ENCODE assay signal across 12 cellular contexts in genomic region chr16:17591655-17592405, GRCh38.
DNase-seq lines count a peak whose midpoint lies in the region; ATAC-seq, FAIRE-seq and TF ChIP-seq lines count a peak whose summit lies in the region.
"Had no signal": no experiment of that assay in that cellular context is flagged by ENCODE, and none has a peak within 500 bp of the region (broad histone marks: within the 10 kb centered on the region; RNA-seq: fewer than 3 reads in every experiment).

No MANE protein-coding gene starts in this region.

- CTCF ChIA-PET in MCF 10A (lab: Yijun Ruan, JAX) (no interaction called here), T-cell (lab: Charles Lee) (interaction anchor here in 1 of 2 donors (0.5 kb wide), 1 partner anchor 10 kb away, joined by 3 read pairs; no protein-coding TSS in a partner anchor)

- H3K27me3 Mint-ChIP-seq in MCF 10A (ENCODE audit: insufficient read depth, unreplicated experiment) (no peaks in the 10 kb centered on the region), T-cell (peaks cover 7 to 26% of the 10 kb centered on the region in 2 donors), astrocyte (ENCODE audit: low read depth, unreplicated experiment) (peaks cover 16% of the 10 kb centered on the region)
- peaks cover 29% of the 10 kb centered on the region for H3K27me3 Mint-ChIP-seq in stimulated activated naive CD8-positive, alpha-beta T cell treated with anti-CD3 and anti-CD28 coated beads, Interleukin-15, amount 100 ng/mL, for 72 hours

- no peaks in the 10 kb centered on the region for H3K4me1 Mint-ChIP-seq in MCF 10A (ENCODE audit: insufficient read depth, unreplicated experiment)
- H3K4me1 Mint-ChIP-seq in T-cell = peaks cover 0 to 6% (median 5%) of the 10 kb centered on the region in 3 donors
- no peaks in the 10 kb centered on the region for H3K4me1 Mint-ChIP-seq in astrocyte (ENCODE audit: low read depth, unreplicated experiment)
- peaks cover 6% of the 10 kb centered on the region for H3K4me1 Mint-ChIP-seq in stimulated activated naive CD8-positive, alpha-beta T cell treated with anti-CD3 and anti-CD28 coated beads, Interleukin-15, amount 100 ng/mL, for 72 hours

- H3K27ac Mint-ChIP-seq in MCF 10A (ENCODE audit: low read depth, unreplicated experiment) = peak overlapping the region; percentile 44
- peak overlapping the region; percentile 1 to 79 for H3K27ac Mint-ChIP-seq in T-cell
- H3K27ac Mint-ChIP-seq in astrocyte (ENCODE audit: unreplicated experiment) = no peak overlapping the region
- peak overlapping the region; percentile 74 to 85 for H3K27ac Mint-ChIP-seq in stimulated activated naive CD8-positive, alpha-beta T cell treated with anti-CD3 and anti-CD28 coated beads, Interleukin-15, amount 100 ng/mL, for 72 hours

- H3K36me3 ChIP-seq in breast epithelium = no peaks in the 10 kb centered on the region
- H3K36me3 ChIP-seq in astrocyte (ENCODE audit: insufficient read depth, low read length) = no peaks in the 10 kb centered on the region
- no peaks in the 10 kb centered on the region for H3K36me3 ChIP-seq in transverse colon
- no peaks in the 10 kb centered on the region for H3K36me3 ChIP-seq in hepatocyte (replicated peaks; ENCODE audit: insufficient read depth, low read depth)
- H3K36me3 ChIP-seq: ascending aorta, uterus had no signal

- in situ Hi-C loops in transverse colon (cut with MboI; ENCODE audit: low pct_ligation_motif_present in 1 of 4, low pct_unique_long_range_greater_than_20kb in 1 of 4, low sequenced_read_pairs in 3 of 4) = loop anchor here in 2 of 4 donors (25.0 kb wide), 1 partner anchor 730 kb away; no protein-coding TSS in a partner anchor

- H4K20me1 ChIP-seq in astrocyte (ENCODE audit: insufficient read depth, low read length) (no peaks in the 10 kb centered on the region), hepatocyte (ENCODE audit: insufficient read depth, poor library complexity, severe bottlenecking) (no peaks in the 10 kb centered on the region)

- TF ChIP-seq EP300 in transverse colon (IDR thresholded peaks at IDR 0.05; ENCODE audit: low read depth) = no peak

- no peaks in the 10 kb centered on the region for H3K9me3 ChIP-seq in breast epithelium
- no peaks in the 10 kb centered on the region for H3K9me3 ChIP-seq in astrocyte (ENCODE audit: insufficient read depth, low read depth, low read length)
- H3K9me3 ChIP-seq in transverse colon = no peaks in the 10 kb centered on the region
- H3K9me3 ChIP-seq in hepatocyte (ENCODE audit: low read depth) = no peaks in the 10 kb centered on the region
- H3K9me3 ChIP-seq: ascending aorta, uterus had no signal

- H3K4me3 Mint-ChIP-seq in MCF 10A (ENCODE audit: unreplicated experiment) = no peak overlapping the region
- peak overlapping the region in 1 of 3 donors; percentile 35 for H3K4me3 Mint-ChIP-seq in T-cell
- H3K4me3 Mint-ChIP-seq in astrocyte (ENCODE audit: unreplicated experiment) = no peak overlapping the region
- peak overlapping the region in 1 of 2 donors; percentile 44 for H3K4me3 Mint-ChIP-seq in stimulated activated naive CD8-positive, alpha-beta T cell treated with anti-CD3 and anti-CD28 coated beads, Interleukin-15, amount 100 ng/mL, for 72 hours

- TF ChIP-seq CTCF in MCF 10A (IDR thresholded peaks at IDR 0.05; ENCODE audit: unreplicated experiment) = no peak
- TF ChIP-seq CTCF in breast epithelium (IDR thresholded peaks at IDR 0.05) = no peak
- no peak for TF ChIP-seq CTCF in astrocyte (IDR thresholded peaks at IDR 0.05; ENCODE audit: insufficient read depth, low read depth, low read length)
- TF ChIP-seq CTCF in transverse colon (IDR thresholded peaks at IDR 0.05) = no peak
- no peak for TF ChIP-seq CTCF in hepatocyte (IDR thresholded peaks at IDR 0.05; ENCODE audit: poor library complexity)

- intact Hi-C loops in MCF 10A (cut with micrococcal nuclease) = no loop called here
- intact Hi-C loops in breast epithelium (cut with DNase I; ENCODE audit: low total_unique reads) = no loop called here
- intact Hi-C loops in transverse colon (cut with DNase I; ENCODE audit: low total_unique reads) = no loop called here

- no peak for TF ChIP-seq POLR2A in breast epithelium (IDR thresholded peaks at IDR 0.05)
- no peak for TF ChIP-seq POLR2A in transverse colon (IDR thresholded peaks at IDR 0.05)

- POLR2A ChIA-PET in MCF 10A (lab: Yijun Ruan, JAX) = no interaction called here
- POLR2A ChIA-PET in T-cell (lab: Charles Lee) = interaction anchor here (0.7 kb wide), 2 partner anchors 120 to 245 kb away, joined by 3 read pairs; no protein-coding TSS in a partner anchor

- no peak overlapping the region for H3K27ac ChIP-seq in breast epithelium
- H3K27ac ChIP-seq in astrocyte (ENCODE audit: low read depth, low read length) = no peak overlapping the region
- H3K27ac ChIP-seq in transverse colon = no peak overlapping the region
- no peak overlapping the region for H3K27ac ChIP-seq in hepatocyte
- H3K27ac ChIP-seq: ascending aorta, foreskin keratinocyte, uterus had no signal

- no peak for FAIRE-seq in astrocyte (lab: Jason Lieb, UNC)

- peaks cover 30% of the 10 kb centered on the region for H3K9me3 Mint-ChIP-seq in MCF 10A (ENCODE audit: unreplicated experiment)
- peaks cover 3 to 6% (median 5%) of the 10 kb centered on the region in 3 donors for H3K9me3 Mint-ChIP-seq in T-cell
- peaks cover 2% of the 10 kb centered on the region for H3K9me3 Mint-ChIP-seq in astrocyte (ENCODE audit: unreplicated experiment)
- H3K9me3 Mint-ChIP-seq in stimulated activated naive CD8-positive, alpha-beta T cell treated with anti-CD3 and anti-CD28 coated beads, Interleukin-15, amount 100 ng/mL, for 72 hours = peaks cover 7 to 12% of the 10 kb centered on the region in 2 donors

- DNase-seq in MCF 10A (ENCODE audit: unreplicated experiment) (no peak), breast epithelium (ENCODE audit: low spot score in 2 of 2) (no peak), T-cell (peak in 23 of 34 experiments; percentile 2 to 37 (median 17)), astrocyte (ENCODE audit: low read depth) (no peak), transverse colon (no peak), hepatocyte (ENCODE audit: low spot score) (no peak)
- peak in 1 of 2 donors; percentile 22 for DNase-seq in stimulated activated naive CD8-positive, alpha-beta T cell treated with anti-CD3 and anti-CD28 coated beads, Interleukin-15, amount 100 ng/mL, for 72 hours
- DNase-seq: foreskin keratinocyte, NCI-H2171, uterus had no signal

- peak overlapping the region; percentile 29 for H3K4me2 ChIP-seq in astrocyte (ENCODE audit: low read length)
- H3K4me2 ChIP-seq in hepatocyte = no peak overlapping the region

- ATAC-seq in T-cell (replicated peaks in 1 of 4) = peak in 1 of 4 experiments; percentile 59
- ATAC-seq in stimulated activated naive CD8-positive, alpha-beta T cell treated with anti-CD3 and anti-CD28 coated beads, Interleukin-15, amount 100 ng/mL, for 72 hours = peak; percentile 52
- ATAC-seq in GM19395 (IDR thresholded peaks at IDR 0.05; ENCODE audit: unreplicated experiment) = no peak
- ATAC-seq: foreskin keratinocyte had no signal

- no peak overlapping the region for H3K9ac ChIP-seq in astrocyte (ENCODE audit: low read length)

- H3K79me2 ChIP-seq in astrocyte (ENCODE audit: insufficient read depth, low read length) (no peaks in the 10 kb centered on the region), hepatocyte (no peaks in the 10 kb centered on the region)

- no peaks in the 10 kb centered on the region for H3K27me3 ChIP-seq in breast epithelium
- H3K27me3 ChIP-seq in astrocyte (ENCODE audit: insufficient read depth, low read length) = no peaks in the 10 kb centered on the region
- H3K27me3 ChIP-seq in transverse colon = no peaks in the 10 kb centered on the region
- no peaks in the 10 kb centered on the region for H3K27me3 ChIP-seq in hepatocyte
- H3K27me3 ChIP-seq: ascending aorta, foreskin keratinocyte, uterus had no signal

- H3K4me3 ChIP-seq in breast epithelium (no peak overlapping the region), astrocyte (ENCODE audit: insufficient read depth, low read depth, low read length) (no peak overlapping the region), transverse colon (no peak overlapping the region), hepatocyte (no peak overlapping the region)
- H3K4me3 ChIP-seq: ascending aorta, uterus had no signal

- H3K36me3 Mint-ChIP-seq in MCF 10A (ENCODE audit: insufficient read depth, unreplicated experiment) = no peaks in the 10 kb centered on the region
- no peaks in the 10 kb centered on the region for H3K36me3 Mint-ChIP-seq in T-cell
- H3K36me3 Mint-ChIP-seq in astrocyte (ENCODE audit: low read depth, unreplicated experiment) = no peaks in the 10 kb centered on the region

- no TSS peak for BruUV-seq in MCF 10A (replicated peaks; lab: Mats Ljungman, UMichigan)

- WGBS in transverse colon (ENCODE audit: low coverage in 1 of 2), 2 donors = 69 to 78% methylated on average over 9 to 12 of the region's 12 CpGs
- 88% methylated on average over 12 of the region's 12 CpGs for WGBS in hepatocyte (ENCODE audit: low lambda C conversion rate, missing lambda C conversion rate)

- H2AFZ ChIP-seq in astrocyte (ENCODE audit: low read depth, low read length) (no peak overlapping the region), hepatocyte (no peak overlapping the region)

- H3K4me1 ChIP-seq in breast epithelium = no peaks in the 10 kb centered on the region
- no peaks in the 10 kb centered on the region for H3K4me1 ChIP-seq in astrocyte (ENCODE audit: insufficient read depth, low read length)
- no peaks in the 10 kb centered on the region for H3K4me1 ChIP-seq in transverse colon
- no peaks in the 10 kb centered on the region for H3K4me1 ChIP-seq in hepatocyte (ENCODE audit: insufficient read depth)
- H3K4me1 ChIP-seq: ascending aorta, foreskin keratinocyte, uterus had no signal

- no peaks in the 10 kb centered on the region for H3K9me2 ChIP-seq in hepatocyte (replicated peaks; ENCODE audit: insufficient read depth)

Comparison
In these comparisons a context has a peak if more than half of its experiments do, and no peak if none do; other contexts are left out.
1. DNase-seq: peak in T-cell (23 of 34); none in MCF 10A (single experiment), breast epithelium (0 of 2), astrocyte (single experiment), transverse colon (single experiment) and hepatocyte (single experiment).